Comparison of ENCODE assay signal across 14 cellular contexts in the genomic region with DNA sequence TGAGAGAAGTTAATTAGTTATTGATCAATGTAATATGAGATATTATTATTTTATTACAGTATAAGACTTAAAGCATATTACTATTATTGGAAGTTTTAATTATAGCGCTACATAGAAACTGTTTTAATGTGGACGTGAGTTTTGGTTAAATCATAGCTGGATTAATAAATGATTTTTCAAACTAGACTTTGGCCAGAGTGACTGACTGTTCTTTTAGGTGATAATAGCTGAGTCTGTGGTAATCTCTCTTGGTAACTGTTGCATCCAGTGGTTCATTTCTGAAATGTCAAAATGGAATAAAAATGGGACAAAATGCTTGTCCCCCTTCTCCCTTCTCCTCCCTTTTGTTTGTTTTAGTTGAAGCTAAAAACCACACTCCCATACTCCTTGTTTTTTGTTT. TPM values are rescaled to one million over a fixed set of nuclear protein-coding genes. Genes with fewer than 3 reads are reported as not detected.
DNase-seq lines count a peak whose midpoint lies in the region; ATAC-seq and TF ChIP-seq lines count a peak whose summit lies in the region.
"Had no signal": no experiment of that assay in that cellular context is flagged by ENCODE, and none has a peak within 500 bp of the region (broad histone marks: within the 10 kb centered on the region; RNA-seq: fewer than 3 reads in every experiment).

No MANE protein-coding gene starts in this region.

- peaks cover 49% of the 10 kb centered on the region for H3K4me1 Mint-ChIP-seq in activated T-cell treated with anti-CD3 and anti-CD28 coated beads, Interleukin-2, amount 50 U/mL, for 24 hours (ENCODE audit: low read depth)
- peaks cover 38 to 45% of the 10 kb centered on the region in 2 donors for H3K4me1 Mint-ChIP-seq in natural killer cell
- H3K4me1 Mint-ChIP-seq in natural killer cell treated with Interleukin-12 subunit alpha and Interleukin-12 subunit beta and Interleukin-15 and Interleukin-18, amount 100 ng/mL, for 72 hours (ENCODE audit: low read depth in 2 of 2) = peaks cover 16 to 23% of the 10 kb centered on the region in 2 donors

- no peaks in the 10 kb centered on the region for H3K36me3 ChIP-seq in right lobe of liver
- H3K36me3 ChIP-seq in sigmoid colon = no peaks in the 10 kb centered on the region

- H3K27ac Mint-ChIP-seq in activated T-cell treated with anti-CD3 and anti-CD28 coated beads, Interleukin-2, amount 50 U/mL, for 24 hours = peak overlapping the region; percentile 26
- peak overlapping the region; percentile 45 to 66 for H3K27ac Mint-ChIP-seq in natural killer cell
- no peak overlapping the region for H3K27ac Mint-ChIP-seq in natural killer cell treated with Interleukin-12 subunit alpha and Interleukin-12 subunit beta and Interleukin-15 and Interleukin-18, amount 100 ng/mL, for 72 hours
- H3K27ac Mint-ChIP-seq: IgD-negative memory B cell had no signal

- H3K27me3 ChIP-seq in right lobe of liver (no peaks in the 10 kb centered on the region), sigmoid colon (no peaks in the 10 kb centered on the region)
- H3K27me3 ChIP-seq: BLaER1 had no signal

- H3K4me1 ChIP-seq in right lobe of liver (peaks cover 0 to 19% (median 6%) of the 10 kb centered on the region in 4 donors), sigmoid colon (peaks cover 0 to 8% (median 3%) of the 10 kb centered on the region in 4 donors)
- H3K4me1 ChIP-seq: BLaER1 had no signal

- no peak for TF ChIP-seq EP300 in sigmoid colon (IDR thresholded peaks at IDR 0.05)

- TF ChIP-seq POLR2A in right lobe of liver (IDR thresholded peaks at IDR 0.05) (no peak), sigmoid colon (IDR thresholded peaks at IDR 0.05) (no peak)

- TF ChIP-seq CTCF in natural killer cell (IDR thresholded peaks at IDR 0.05) (no peak), right lobe of liver (IDR thresholded peaks at IDR 0.05) (no peak), sigmoid colon (IDR thresholded peaks at IDR 0.05) (no peak)

- intact Hi-C loops in natural killer cell (cut with micrococcal nuclease) = no loop called here
- intact Hi-C loops in right lobe of liver (cut with DNase I) = no loop called here
- intact Hi-C loops in sigmoid colon (cut with DNase I) = no loop called here

- H3K4me3 ChIP-seq in right lobe of liver = no peak overlapping the region
- no peak overlapping the region for H3K4me3 ChIP-seq in sigmoid colon
- H3K4me3 ChIP-seq: BLaER1, GM23248 had no signal

- H3K9me3 ChIP-seq in right lobe of liver = no peaks in the 10 kb centered on the region
- no peaks in the 10 kb centered on the region for H3K9me3 ChIP-seq in sigmoid colon

- ATAC-seq in natural killer cell (no peak), right lobe of liver (peak; percentile 64 to 88 (median 78)), GM19463 (IDR thresholded peaks at IDR 0.05; ENCODE audit: unreplicated experiment) (no peak)
- ATAC-seq in natural killer cell treated with Interleukin-12 subunit alpha and Interleukin-12 subunit beta and Interleukin-15 and Interleukin-18, amount 100 ng/mL, for 72 hours = no peak
- ATAC-seq: HCT116 had no signal

- H3K27ac ChIP-seq in right lobe of liver (peak overlapping the region; percentile 20 to 46 (median 35)), sigmoid colon (no peak overlapping the region)
- H3K27ac ChIP-seq: 22Rv1, BLaER1, GM23248 had no signal

- no peaks in the 10 kb centered on the region for H3K27me3 Mint-ChIP-seq in activated T-cell treated with anti-CD3 and anti-CD28 coated beads, Interleukin-2, amount 50 U/mL, for 24 hours
- H3K27me3 Mint-ChIP-seq in natural killer cell (ENCODE audit: low read depth in 2 of 2) = no peaks in the 10 kb centered on the region
- no peaks in the 10 kb centered on the region for H3K27me3 Mint-ChIP-seq in natural killer cell treated with Interleukin-12 subunit alpha and Interleukin-12 subunit beta and Interleukin-15 and Interleukin-18, amount 100 ng/mL, for 72 hours
- H3K27me3 Mint-ChIP-seq: IgD-negative memory B cell had no signal

- no peak for DNase-seq in activated T-cell treated with anti-CD3 and anti-CD28 coated beads, Interleukin-2, amount 50 U/mL, for 24 hours
- no peak for DNase-seq in activated T-cell treated with anti-CD3 and anti-CD28 coated beads, Interleukin-2, amount 50 U/mL, for 48 hours
- no peak for DNase-seq in natural killer cell
- DNase-seq in natural killer cell treated with Interleukin-12 subunit alpha and Interleukin-12 subunit beta and Interleukin-15 and Interleukin-18, amount 100 ng/mL, for 72 hours (ENCODE audit: low spot score) = no peak
- DNase-seq in right lobe of liver = no peak
- no peak for DNase-seq in DMS79 treated with DMSO at 0.1 percent for 48 hours (lab: John Stamatoyannopoulos, UW)
- DNase-seq in sigmoid colon = no peak
- DNase-seq: DMS53, GM23248 had no signal

- H3K36me3 Mint-ChIP-seq in activated T-cell treated with anti-CD3 and anti-CD28 coated beads, Interleukin-2, amount 50 U/mL, for 24 hours (ENCODE audit: low read depth) = peaks cover 41% of the 10 kb centered on the region
- H3K36me3 Mint-ChIP-seq in natural killer cell = no peaks in the 10 kb centered on the region
- H3K36me3 Mint-ChIP-seq in natural killer cell treated with Interleukin-12 subunit alpha and Interleukin-12 subunit beta and Interleukin-15 and Interleukin-18, amount 100 ng/mL, for 72 hours = no peaks in the 10 kb centered on the region

- no peak overlapping the region for H3K4me3 Mint-ChIP-seq in activated T-cell treated with anti-CD3 and anti-CD28 coated beads, Interleukin-2, amount 50 U/mL, for 24 hours
- no peak overlapping the region for H3K4me3 Mint-ChIP-seq in natural killer cell
- no peak overlapping the region for H3K4me3 Mint-ChIP-seq in natural killer cell treated with Interleukin-12 subunit alpha and Interleukin-12 subunit beta and Interleukin-15 and Interleukin-18, amount 100 ng/mL, for 72 hours
- H3K4me3 Mint-ChIP-seq: IgD-negative memory B cell had no signal

- H3K9me3 Mint-ChIP-seq in activated T-cell treated with anti-CD3 and anti-CD28 coated beads, Interleukin-2, amount 50 U/mL, for 24 hours = no peaks in the 10 kb centered on the region
- no peaks in the 10 kb centered on the region for H3K9me3 Mint-ChIP-seq in natural killer cell
- no peaks in the 10 kb centered on the region for H3K9me3 Mint-ChIP-seq in natural killer cell treated with Interleukin-12 subunit alpha and Interleukin-12 subunit beta and Interleukin-15 and Interleukin-18, amount 100 ng/mL, for 72 hours

- 27% methylated on average over 2 of the region's 2 CpGs for WGBS in right lobe of liver (ENCODE audit: insufficient coverage, low coverage, low lambda C conversion rate, missing lambda C conversion rate)
- 77 to 88% methylated on average over 2 of the region's 2 CpGs for WGBS in sigmoid colon, 2 donors

RNA-seq across cellular contexts. Expression of a gene that starts 28.1 kb away (rescaled TPM):
- total RNA-seq in natural killer cell (100 to 1,000 TPM; 225 to 239 (median 230) TPM), right lobe of liver (10 to 100 TPM; 45.5 to 73.2 (median 62.6) TPM), sigmoid colon (100 to 1,000 TPM in 3 of 4 donors, 10 to 100 TPM in 1; 93.5 to 109 (median 106) TPM)
- total RNA-seq in natural killer cell treated with Interleukin-12 subunit alpha and Interleukin-12 subunit beta and Interleukin-15 and Interleukin-18, amount 100 ng/mL, for 72 hours = 100 to 1,000 TPM; 136 to 156 TPM
- polyA plus RNA-seq in sigmoid colon = 10 to 100 TPM; 25.8 to 65.3 (median 26.6) TPM

Comparison
In these comparisons a context has a peak if more than half of its experiments do, and no peak if none do; other contexts are left out.
1. H3K27ac Mint-ChIP-seq: peak in activated T-cell treated with anti-CD3 and anti-CD28 coated beads, Interleukin-2, amount 50 U/mL, for 24 hours (single experiment) and natural killer cell (2 of 2); none in natural killer cell treated with Interleukin-12 subunit alpha and Interleukin-12 subunit beta and Interleukin-15 and Interleukin-18, amount 100 ng/mL, for 72 hours (0 of 2).
2. ATAC-seq: peak in right lobe of liver (4 of 4); none in natural killer cell (0 of 3), natural killer cell treated with Interleukin-12 subunit alpha and Interleukin-12 subunit beta and Interleukin-15 and Interleukin-18, amount 100 ng/mL, for 72 hours (0 of 2) and GM19463 (single experiment).
3. H3K27ac ChIP-seq: peak in right lobe of liver (3 of 3); none in sigmoid colon (0 of 4).